10 cellular contexts compared by ENCODE assay signal in genomic region chr3:32568953-32569352, GRCh38. TPM values are rescaled to one million over a fixed set of nuclear protein-coding genes. Genes with fewer than 3 reads are reported as not detected.
DNase-seq lines count a peak whose midpoint lies in the region; ATAC-seq, FAIRE-seq and TF ChIP-seq lines count a peak whose summit lies in the region.
"Had no signal": no experiment of that assay in that cellular context is flagged by ENCODE, and none has a peak within 500 bp of the region (broad histone marks: within the 10 kb centered on the region; RNA-seq: fewer than 3 reads in every experiment).

No MANE protein-coding gene starts in this region.

- H4K20me1 ChIP-seq in keratinocyte (ENCODE audit: control insufficient read depth, extremely low read depth, insufficient read depth, low read length): peaks cover 4% of the 10 kb centered on the region

- FAIRE-seq in keratinocyte (lab: Jason Lieb, UNC): no peak

- H3K9me3 Mint-ChIP-seq in activated naive CD8-positive, alpha-beta T cell (ENCODE audit: low read depth): no peaks in the 10 kb centered on the region
- H3K9me3 Mint-ChIP-seq in type B pancreatic cell: no peaks in the 10 kb centered on the region

- DNase-seq in heart left ventricle: no peak
- DNase-seq in left cardiac atrium: no peak
- DNase-seq in keratinocyte (ENCODE audit: low read depth, low spot score): no peak
- no peak for DNase-seq in type B pancreatic cell (ENCODE audit: extremely low spot score, unreplicated experiment)
- DNase-seq in NCI-H345 (lab: John Stamatoyannopoulos, UW): no peak
- DNase-seq: H7, NCI-H146 had no signal

- H3K4me3 Mint-ChIP-seq in activated naive CD8-positive, alpha-beta T cell: peak overlapping the region; percentile 92
- peak overlapping the region; percentile 95 for H3K4me3 Mint-ChIP-seq in type B pancreatic cell

- ATAC-seq in heart left ventricle: no peak
- no peak for ATAC-seq in left cardiac atrium
- ATAC-seq in HG02678 (IDR thresholded peaks at IDR 0.05; ENCODE audit: unreplicated experiment): no peak
- ATAC-seq in GM21367 (IDR thresholded peaks at IDR 0.05; ENCODE audit: unreplicated experiment): no peak

- H2AFZ ChIP-seq in keratinocyte (ENCODE audit: control insufficient read depth, low read length): no peak overlapping the region

- H3K27ac Mint-ChIP-seq in activated naive CD8-positive, alpha-beta T cell: no peak overlapping the region
- H3K27ac Mint-ChIP-seq in type B pancreatic cell: no peak overlapping the region

- TF ChIP-seq POLR2A in heart left ventricle (IDR thresholded peaks at IDR 0.05): no peak

- H3K4me1 Mint-ChIP-seq in activated naive CD8-positive, alpha-beta T cell (ENCODE audit: low read depth): peaks cover 45% of the 10 kb centered on the region
- peaks cover 14% of the 10 kb centered on the region for H3K4me1 Mint-ChIP-seq in type B pancreatic cell (ENCODE audit: unreplicated experiment)

- H3K9ac ChIP-seq in keratinocyte (ENCODE audit: control insufficient read depth, extremely low read depth, insufficient read depth, low read length): peak overlapping the region; percentile 93

- H3K36me3 ChIP-seq in heart left ventricle (peaks cover 0 to 18% (median 10%) of the 10 kb centered on the region in 9 donors), keratinocyte (ENCODE audit: control insufficient read depth in 2 of 2, extremely low read depth in 1 of 2, insufficient read depth in 2 of 2, low read length in 2 of 2) (peaks cover 0 to 3% of the 10 kb centered on the region in 2 experiments)

- peaks cover 55% of the 10 kb centered on the region for H3K79me2 ChIP-seq in keratinocyte (ENCODE audit: control insufficient read depth, insufficient read depth, low read length)

- H3K27me3 ChIP-seq in heart left ventricle (no peaks in the 10 kb centered on the region), keratinocyte (ENCODE audit: control insufficient read depth, extremely low read depth, insufficient read depth, low read length) (no peaks in the 10 kb centered on the region)

- H3K4me2 ChIP-seq in keratinocyte (ENCODE audit: control insufficient read depth, extremely low read depth, insufficient read depth, low read depth, low read length): peak overlapping the region; percentile 87

- peak overlapping the region in 11 of 12 donors; percentile 65 to 99 (median 85) for H3K4me3 ChIP-seq in heart left ventricle
- H3K4me3 ChIP-seq in keratinocyte (ENCODE audit: control insufficient read depth in 2 of 3, extremely low read depth in 1 of 3, insufficient read depth in 2 of 3, low read depth in 1 of 3, low read length in 3 of 3): peak overlapping the region; percentile 72 to 94 (median 83)

- no peaks in the 10 kb centered on the region for H3K27me3 Mint-ChIP-seq in activated naive CD8-positive, alpha-beta T cell
- H3K27me3 Mint-ChIP-seq in type B pancreatic cell: no peaks in the 10 kb centered on the region

- TF ChIP-seq CTCF in heart left ventricle (IDR thresholded peaks at IDR 0.05) (no peak), keratinocyte (optimal IDR thresholded peaks at IDR 0.05 in 1 of 3, IDR thresholded peaks at IDR 0.05 in 1 of 3, conservative IDR thresholded peaks at IDR 0.05 in 1 of 3; ENCODE audit: extremely low read depth in 1 of 3, insufficient read depth in 2 of 3, low read length in 3 of 3) (no peak), type B pancreatic cell (conservative IDR thresholded peaks at IDR 0.05) (peak; percentile 39)

- peaks cover 4 to 51% (median 39%) of the 10 kb centered on the region in 12 donors for H3K4me1 ChIP-seq in heart left ventricle
- H3K4me1 ChIP-seq in keratinocyte (ENCODE audit: control insufficient read depth, extremely low read depth, insufficient read depth, low read length): peaks cover 9% of the 10 kb centered on the region

- H3K9me3 ChIP-seq in heart left ventricle: no peaks in the 10 kb centered on the region
- H3K9me3 ChIP-seq in keratinocyte (ENCODE audit: control insufficient read depth, low read depth, low read length): no peaks in the 10 kb centered on the region

- intact Hi-C loops in heart left ventricle (cut with DNase I): loop anchor here in 1 of 10 donors (10.0 kb wide), 1 partner anchor 164 kb away; no protein-coding TSS in a partner anchor
- intact Hi-C loops in left cardiac atrium (cut with DNase I): no loop called here

- no peaks in the 10 kb centered on the region for H3K9me1 ChIP-seq in keratinocyte (ENCODE audit: control insufficient read depth, extremely low read depth, insufficient read depth, low read length)

- peak overlapping the region in 5 of 12 donors; percentile 92 to 99 (median 98) for H3K27ac ChIP-seq in heart left ventricle
- H3K27ac ChIP-seq in keratinocyte (ENCODE audit: control insufficient read depth, insufficient read depth, low read length): no peak overlapping the region

- peaks cover 6% of the 10 kb centered on the region for H3K36me3 Mint-ChIP-seq in activated naive CD8-positive, alpha-beta T cell
- H3K36me3 Mint-ChIP-seq in type B pancreatic cell: peaks cover 4% of the 10 kb centered on the region

- 67 to 75% (median 72%) methylated on average over 2 of the region's 2 CpGs for WGBS in heart left ventricle, 4 donors

- dilution Hi-C loops in keratinocyte (cut with MboI; ENCODE audit: extremely low pct_ligation_motif_present, low sequenced_read_pairs): no loop called here

RNA-seq across cellular contexts. Expression of gene DYNC1LI1, which starts 1.7 kb away (rescaled TPM):
- total RNA-seq in heart left ventricle (10 to 100 TPM; 40.8 to 65.0 (median 55.9) TPM), left cardiac atrium (10 to 100 TPM; 34.3 to 38.4 TPM), type B pancreatic cell (ENCODE audit: low replicate concordance) (23.8 and 35.9 TPM in 2 replicates)
- polyA plus RNA-seq in heart left ventricle (10 to 100 TPM; 28.8 to 64.3 TPM), keratinocyte (26.4 to 64.4 TPM (median 32.0 TPM) in 3 replicates)
- polyA plus RNA-seq in keratinocyte (2011; ENCODE audit: low read depth): 30.1 TPM
- 28.3 and 46.9 TPM in 2 replicates for polyA plus RNA-seq in keratinocyte (2011; cell fraction: cytosol; rRNA removed)
- 23.8 and 37.2 TPM in 2 replicates for polyA plus RNA-seq in keratinocyte (2011; cell fraction: nucleus; rRNA removed)
- polyA plus RNA-seq in keratinocyte (2012; ENCODE audit: low replicate concordance): 26.1 and 31.6 TPM in 2 replicates
- polyA minus RNA-seq in keratinocyte: 6.1 to 18.1 TPM (median 9.7 TPM) in 3 replicates
- polyA minus RNA-seq in keratinocyte (2011; cell fraction: cytosol; rRNA and poly(A)+ RNA removed): 20.1 TPM
- polyA minus RNA-seq in keratinocyte (2011; cell fraction: nucleus; rRNA and poly(A)+ RNA removed): 14.6 and 25.5 TPM in 2 replicates
